Comparison of ENCODE assay signal across 18 cellular contexts in the genomic region with DNA sequence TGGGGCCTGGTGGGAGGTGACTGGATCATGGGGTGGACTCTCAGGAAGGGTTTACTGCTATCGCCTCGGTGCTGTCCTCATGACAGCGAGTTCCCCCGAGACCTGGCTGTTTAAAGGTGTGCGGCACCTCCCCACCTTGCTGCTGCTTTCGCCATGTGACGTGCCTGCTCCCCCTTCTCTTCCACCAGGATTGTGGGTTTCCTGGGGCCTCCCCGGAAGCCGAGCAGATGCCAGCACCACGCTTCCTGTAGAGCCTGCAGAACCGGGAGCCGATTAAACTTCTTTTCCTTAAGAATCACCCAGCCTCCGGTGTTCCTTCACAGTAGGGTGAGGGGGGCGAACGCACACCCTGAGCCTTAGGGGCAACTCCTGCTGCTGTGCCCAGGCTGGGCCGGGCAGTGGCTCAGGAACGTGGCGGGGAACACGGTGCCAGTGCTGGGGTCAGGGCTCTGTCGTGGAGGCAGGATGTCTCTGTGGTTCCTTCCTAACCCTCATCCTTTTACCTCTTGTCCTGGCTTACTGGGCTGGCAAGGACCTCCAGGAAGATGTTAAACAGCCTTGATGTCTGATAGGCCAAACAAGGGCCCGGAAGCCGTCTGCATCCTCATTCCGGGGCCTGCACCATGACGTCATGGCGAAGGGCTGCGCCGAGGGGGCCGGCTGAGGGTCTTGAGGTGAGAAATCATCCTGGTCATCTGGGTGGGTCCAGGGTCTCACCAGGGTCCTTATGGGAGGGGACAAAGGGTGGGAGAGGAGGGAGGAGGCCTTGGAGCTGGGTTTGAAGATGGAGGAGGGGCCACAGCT. TPM values are rescaled to one million over a fixed set of nuclear protein-coding genes. Genes with fewer than 3 reads are reported as not detected.
DNase-seq lines count a peak whose midpoint lies in the region; ATAC-seq and TF ChIP-seq lines count a peak whose summit lies in the region.
"Had no signal": no experiment of that assay in that cellular context is flagged by ENCODE, and none has a peak within 500 bp of the region (broad histone marks: within the 10 kb centered on the region; RNA-seq: fewer than 3 reads in every experiment).

No MANE protein-coding gene starts in this region.

- intact Hi-C loops in Right ventricle myocardium inferior (cut with DNase I) (no loop called here), Right ventricle myocardium superior (cut with DNase I) (no loop called here), transverse colon (cut with DNase I; ENCODE audit: low total_unique reads) (no loop called here)
- intact Hi-C loops in activated CD4-positive, alpha-beta memory T cell treated with anti-CD3 and anti-CD28 coated beads for 36 hours (cut with micrococcal nuclease) = no loop called here

- peaks cover 3% of the 10 kb centered on the region for H3K27me3 ChIP-seq in transverse colon

- H3K4me3 ChIP-seq in transverse colon = no peak overlapping the region
- H3K4me3 ChIP-seq: skin epidermis had no signal

- CTCF ChIA-PET in activated CD4-positive, alpha-beta memory T cell treated with anti-CD3 and anti-CD28 coated beads for 36 hours (lab: Charles Lee) = no interaction called here

- TF ChIP-seq EP300 in transverse colon (IDR thresholded peaks at IDR 0.05; ENCODE audit: low read depth) = no peak

- H3K9me3 Mint-ChIP-seq in activated CD4-positive, alpha-beta memory T cell treated with anti-CD3 and anti-CD28 coated beads for 36 hours = peaks cover 18% of the 10 kb centered on the region

- peak; percentile 55 for DNase-seq in Right ventricle myocardium inferior (ENCODE audit: missing footprints)
- DNase-seq in Right ventricle myocardium superior = no peak
- DNase-seq in activated CD4-positive, alpha-beta memory T cell treated with anti-CD3 and anti-CD28 coated beads for 36 hours = peak; percentile 26
- DNase-seq in iPS-NIHi11 (ENCODE audit: low spot score) = peak; percentile 7
- peak; percentile 7 for DNase-seq in transverse colon
- DNase-seq in NCI-H1092 treated with DMSO at 0.1 percent for 48 hours (lab: John Stamatoyannopoulos, UW) = no peak
- DNase-seq: activated CD4-positive, CD25-positive, alpha-beta regulatory T cell; amygdala; HCEC 1CT; midbrain; NCI-H2171; NCI-H774; T-helper 1 cell had no signal

- H3K4me1 Mint-ChIP-seq in activated CD4-positive, alpha-beta memory T cell treated with anti-CD3 and anti-CD28 coated beads for 36 hours (ENCODE audit: low read depth) = peaks cover 21% of the 10 kb centered on the region

- peak overlapping the region; percentile 51 for H3K4me3 Mint-ChIP-seq in activated CD4-positive, alpha-beta memory T cell treated with anti-CD3 and anti-CD28 coated beads for 36 hours
- H3K4me3 Mint-ChIP-seq: stimulated activated memory B cell treated with anti-CD40 and anti-IgM and Interleukin-4, amounts not matched to agents 10 μg/mL and 1 μg/mL and 100 μg/mL, for 72 hours had no signal

- peaks cover 8% of the 10 kb centered on the region for H3K36me3 Mint-ChIP-seq in activated CD4-positive, alpha-beta memory T cell treated with anti-CD3 and anti-CD28 coated beads for 36 hours
- H3K36me3 Mint-ChIP-seq: stimulated activated memory B cell treated with anti-CD40 and anti-IgM and Interleukin-4, amounts not matched to agents 10 μg/mL and 1 μg/mL and 100 μg/mL, for 72 hours had no signal

- WGBS in transverse colon (ENCODE audit: low coverage in 1 of 2), 2 donors = 78 to 80% methylated on average over 3 to 28 of the region's 28 CpGs

- POLR2A ChIA-PET in activated CD4-positive, alpha-beta memory T cell treated with anti-CD3 and anti-CD28 coated beads for 36 hours (lab: Charles Lee) = no interaction called here

- peaks cover 5% of the 10 kb centered on the region for H3K27me3 Mint-ChIP-seq in activated CD4-positive, alpha-beta memory T cell treated with anti-CD3 and anti-CD28 coated beads for 36 hours

- H3K27ac ChIP-seq in transverse colon = no peak overlapping the region
- H3K27ac ChIP-seq: skin epidermis had no signal

- in situ Hi-C loops in transverse colon (cut with MboI; ENCODE audit: low pct_ligation_motif_present in 1 of 4, low pct_unique_long_range_greater_than_20kb in 1 of 4, low sequenced_read_pairs in 3 of 4) = no loop called here

- H3K4me1 ChIP-seq in transverse colon = peaks cover 4 to 21% (median 12%) of the 10 kb centered on the region in 4 donors

- peak overlapping the region; percentile 64 for H3K27ac Mint-ChIP-seq in activated CD4-positive, alpha-beta memory T cell treated with anti-CD3 and anti-CD28 coated beads for 36 hours
- H3K27ac Mint-ChIP-seq: stimulated activated memory B cell treated with anti-CD40 and anti-IgM and Interleukin-4, amounts not matched to agents 10 μg/mL and 1 μg/mL and 100 μg/mL, for 72 hours had no signal

- ATAC-seq in Right ventricle myocardium inferior (no peak), Right ventricle myocardium superior (ENCODE audit: poor library complexity) (no peak), HG02981 (IDR thresholded peaks at IDR 0.05; ENCODE audit: unreplicated experiment) (no peak), HG02885 (IDR thresholded peaks at IDR 0.05; ENCODE audit: poor library complexity, unreplicated experiment) (no peak)
- ATAC-seq: stimulated activated memory B cell treated with anti-CD40 and anti-IgM and Interleukin-4, amounts not matched to agents 10 μg/mL and 1 μg/mL and 100 μg/mL, for 72 hours had no signal

- H3K36me3 ChIP-seq in transverse colon = no peaks in the 10 kb centered on the region

- TF ChIP-seq POLR2A in transverse colon (IDR thresholded peaks at IDR 0.05) = no peak

- TF ChIP-seq CTCF in transverse colon (IDR thresholded peaks at IDR 0.05) = no peak

- H3K9me3 ChIP-seq in transverse colon = no peaks in the 10 kb centered on the region

RNA-seq across cellular contexts. Expression of a gene that starts 12.7 kb away (rescaled TPM):
- total RNA-seq in Right ventricle myocardium inferior = 0.30 TPM
- total RNA-seq in Right ventricle myocardium superior = not detected
- total RNA-seq in activated CD4-positive, alpha-beta memory T cell treated with anti-CD3 and anti-CD28 coated beads for 36 hours = under 1 TPM; 0.31 to 0.36 TPM
- 100 to 1,000 TPM in 2 of 4 donors, 10 to 100 TPM in 2; 58.1 to 195 (median 93.9) TPM for total RNA-seq in transverse colon
- total RNA-seq: epithelial cell of proximal tubule had no signal

RNA-seq across cellular contexts. Expression of a gene that starts 37.0 kb away (rescaled TPM):
- 1.2 TPM for total RNA-seq in Right ventricle myocardium inferior
- total RNA-seq in Right ventricle myocardium superior = 2.0 TPM
- total RNA-seq in activated CD4-positive, alpha-beta memory T cell treated with anti-CD3 and anti-CD28 coated beads for 36 hours = 10 to 100 TPM; 47.4 to 47.6 TPM
- under 1 TPM in 2 of 4 donors, not detected in 2; 0.55 to 0.64 TPM for total RNA-seq in transverse colon

RNA-seq across cellular contexts. Expression of a gene that starts 45.0 kb away (rescaled TPM):
- total RNA-seq in Right ventricle myocardium inferior = not detected
- not detected for total RNA-seq in Right ventricle myocardium superior
- under 1 TPM; 0.65 to 0.93 TPM for total RNA-seq in activated CD4-positive, alpha-beta memory T cell treated with anti-CD3 and anti-CD28 coated beads for 36 hours
- total RNA-seq in transverse colon = 100 to 1,000 TPM in 1 of 4 donors, 10 to 100 TPM in 3; 50.8 to 364 (median 76.0) TPM
- total RNA-seq: epithelial cell of proximal tubule had no signal

RNA-seq across cellular contexts. Expression of a gene that starts 47.9 kb away (rescaled TPM):
- total RNA-seq in Right ventricle myocardium inferior (not detected), Right ventricle myocardium superior (not detected), transverse colon (under 1 TPM in 1 of 4 donors, not detected in 3; 0.16 TPM)
- total RNA-seq in activated CD4-positive, alpha-beta memory T cell treated with anti-CD3 and anti-CD28 coated beads for 36 hours = under 1 TPM; 0.10 to 0.12 TPM
- total RNA-seq: epithelial cell of proximal tubule had no signal

Comparison
In these comparisons a context has a peak if more than half of its experiments do, and no peak if none do; other contexts are left out.
1. DNase-seq: peak in Right ventricle myocardium inferior (single experiment), activated CD4-positive, alpha-beta memory T cell treated with anti-CD3 and anti-CD28 coated beads for 36 hours (single experiment), iPS-NIHi11 (single experiment) and transverse colon (single experiment); none in Right ventricle myocardium superior (single experiment) and NCI-H1092 treated with DMSO at 0.1 percent for 48 hours (single experiment).
2. RNA of a gene that starts 12.7 kb away (total RNA-seq): 58.1 to 195 TPM in transverse colon; 0.31 to 0.36 TPM in activated CD4-positive, alpha-beta memory T cell treated with anti-CD3 and anti-CD28 coated beads for 36 hours, 0.30 TPM in Right ventricle myocardium inferior (single experiment) and not detected in Right ventricle myocardium superior (single experiment); every median in the first group is over 10 times any median in the second.
3. RNA of a gene that starts 37.0 kb away (total RNA-seq): 47.4 to 47.6 TPM in activated CD4-positive, alpha-beta memory T cell treated with anti-CD3 and anti-CD28 coated beads for 36 hours; 2.0 TPM in Right ventricle myocardium superior (single experiment), 1.2 TPM in Right ventricle myocardium inferior (single experiment) and 0.55 to 0.64 TPM in transverse colon; every median in the first group is over 10 times any median in the second.
4. RNA of a gene that starts 45.0 kb away (total RNA-seq): 50.8 to 364 TPM in transverse colon; 0.65 to 0.93 TPM in activated CD4-positive, alpha-beta memory T cell treated with anti-CD3 and anti-CD28 coated beads for 36 hours, not detected in Right ventricle myocardium inferior (single experiment) and not detected in Right ventricle myocardium superior (single experiment); every median in the first group is over 10 times any median in the second.